Comparison of ENCODE assay signal across 28 cellular contexts in genomic region chr20:40710608-40711007, GRCh38. TPM values are rescaled to one million over a fixed set of nuclear protein-coding genes. Genes with fewer than 3 reads are reported as not detected.
DNase-seq lines count a peak whose midpoint lies in the region; ATAC-seq, FAIRE-seq and TF ChIP-seq lines count a peak whose summit lies in the region.
"Had no signal": no experiment of that assay in that cellular context is flagged by ENCODE, and none has a peak within 500 bp of the region (broad histone marks: within the 10 kb centered on the region; RNA-seq: fewer than 3 reads in every experiment).

No MANE protein-coding gene starts in this region.

- 70 to 78% (median 75%) methylated on average over 14 of the region's 14 CpGs for WGBS in heart left ventricle, 4 donors

- H3K36me3 ChIP-seq in parathyroid adenoma (ENCODE audit: control insufficient read depth, insufficient read depth, low read length) (no peaks in the 10 kb centered on the region), heart left ventricle (no peaks in the 10 kb centered on the region)
- H3K36me3 ChIP-seq: BLaER1 treated with 17β-estradiol and CSF1 and Interleukin-3, amounts not matched to agents 10 nM and 100 nM; SJSA1 had no signal

- FAIRE-seq in urothelium cell line (lab: Jason Lieb, UNC): no peak
- FAIRE-seq: A549, D721Med, GM18507, H1 had no signal

- DNase-seq in M059J (ENCODE audit: low read depth): peak; percentile 52
- DNase-seq in astrocyte of the hippocampus (ENCODE audit: low read depth, low spot score): peak; percentile 40
- peak; percentile 17 for DNase-seq in inferior parietal cortex (ENCODE audit: extremely low spot score)
- no peak for DNase-seq in NCI-H2171 (lab: John Stamatoyannopoulos, UW)
- DNase-seq in urothelium cell line (ENCODE audit: low spot score): no peak
- no peak for DNase-seq in heart left ventricle
- DNase-seq: AML-193; CD4-positive, alpha-beta T cell; DMS53; NCI-H1092; NCI-H1436 treated with DMSO at 0.1 percent for 48 hours; NCI-H1930; NCI-H2107; NCI-H446; NCI-H524 treated with DMSO at 0.1 percent for 48 hours; PC-9; Right ventricle myocardium superior had no signal

- TF ChIP-seq POLR2A in heart left ventricle (IDR thresholded peaks at IDR 0.05): no peak

- H3K27me3 ChIP-seq in parathyroid adenoma (ENCODE audit: control insufficient read depth, insufficient read depth, low read length): no peaks in the 10 kb centered on the region
- peaks cover 0 to 25% (median 3%) of the 10 kb centered on the region in 9 donors for H3K27me3 ChIP-seq in heart left ventricle
- H3K27me3 ChIP-seq: BLaER1 treated with 17β-estradiol and CSF1 and Interleukin-3, amounts not matched to agents 10 nM and 100 nM had no signal

- peak overlapping the region; percentile 61 for H3K9ac ChIP-seq in parathyroid adenoma
- H3K9ac ChIP-seq: BLaER1 treated with 17β-estradiol and CSF1 and Interleukin-3, amounts not matched to agents 10 nM and 100 nM; KMS-11 had no signal

- no peak overlapping the region for H2AFZ ChIP-seq in parathyroid adenoma
- H2AFZ ChIP-seq: PC-9 had no signal

- H3K4me3 ChIP-seq in parathyroid adenoma (ENCODE audit: low read depth, low read length) (peak overlapping the region; percentile 82), heart left ventricle (peak overlapping the region in 1 of 12 donors; percentile 17)
- H3K4me3 ChIP-seq: A549; BLaER1 treated with 17β-estradiol and CSF1 and Interleukin-3, amounts not matched to agents 10 nM and 100 nM; PC-9; SJSA1 had no signal

- peak overlapping the region; percentile 98 for H3K27ac ChIP-seq in parathyroid adenoma
- H3K27ac ChIP-seq in heart left ventricle: no peak overlapping the region
- H3K27ac ChIP-seq: A549; BLaER1 treated with 17β-estradiol and CSF1 and Interleukin-3, amounts not matched to agents 10 nM and 100 nM; HL-60; KMS-11; PC-9; SJSA1 had no signal

- intact Hi-C loops in heart left ventricle (cut with DNase I): no loop called here

- H3K4me1 ChIP-seq in parathyroid adenoma (peaks cover 60% of the 10 kb centered on the region), heart left ventricle (peaks cover 0 to 8% (median 0%) of the 10 kb centered on the region in 12 donors)
- H3K4me1 ChIP-seq: A549, SJSA1 had no signal

- peak; percentile 3 for TF ChIP-seq CTCF in parathyroid adenoma (IDR thresholded peaks at IDR 0.05)
- no peak for TF ChIP-seq CTCF in heart left ventricle (IDR thresholded peaks at IDR 0.05)

- ATAC-seq in heart left ventricle: no peak
- ATAC-seq: A549, HCT116 had no signal

- H3K79me2 ChIP-seq in parathyroid adenoma: peaks cover 82% of the 10 kb centered on the region

- H3K9me3 ChIP-seq in parathyroid adenoma (ENCODE audit: control insufficient read depth, low read length): no peaks in the 10 kb centered on the region
- H3K9me3 ChIP-seq in heart left ventricle: no peaks in the 10 kb centered on the region
- H3K9me3 ChIP-seq: A549; BLaER1 treated with 17β-estradiol and CSF1 and Interleukin-3, amounts not matched to agents 10 nM and 100 nM; SJSA1 had no signal

- H3K4me2 ChIP-seq in parathyroid adenoma (ENCODE audit: low read length): peak overlapping the region; percentile 72
- H3K4me2 ChIP-seq: A549; BLaER1 treated with 17β-estradiol and CSF1 and Interleukin-3, amounts not matched to agents 10 nM and 100 nM; KMS-11; PC-9 had no signal

RNA-seq across cellular contexts. Expression of gene MAFB, which starts 21.6 kb away (rescaled TPM):
- total RNA-seq in M059J (2014; rRNA removed; shearing (Covaris generic)): 4.2 and 7.4 TPM in 2 replicates
- total RNA-seq in heart left ventricle: 10 to 100 TPM in 5 of 9 donors, 1 to 10 TPM in 4; 5.3 to 62.1 (median 12.1) TPM
- 1 to 10 TPM; 2.0 to 5.7 TPM for polyA plus RNA-seq in heart left ventricle
- total RNA-seq: PC-9, SJSA1 had no signal
- polyA plus RNA-seq: IgD-negative memory B cell had no signal

Comparison
In these comparisons a context has a peak if more than half of its experiments do, and no peak if none do; other contexts are left out.
1. DNase-seq: peak in M059J (single experiment), astrocyte of the hippocampus (single experiment) and inferior parietal cortex (single experiment); none in NCI-H2171 (single experiment), urothelium cell line (single experiment) and heart left ventricle (0 of 5).